Comparison of ENCODE assay signal across 8 cellular contexts in genomic region chr18:2985628-2986027, GRCh38. TPM values are rescaled to one million over a fixed set of nuclear protein-coding genes. Genes with fewer than 3 reads are reported as not detected.
DNase-seq lines count a peak whose midpoint lies in the region; ATAC-seq and TF ChIP-seq lines count a peak whose summit lies in the region.

No MANE protein-coding gene starts in this region.

- H3K27me3 ChIP-seq in adrenal gland = no peaks in the 10 kb centered on the region

- DNase-seq in DMS 273 (lab: John Stamatoyannopoulos, UW; ENCODE audit: unreplicated experiment) (peak; percentile 24), DMS 273 treated with DMSO at 0.1 percent for 48 hours (lab: John Stamatoyannopoulos, UW) (no peak), adrenal gland (no peak), mesothelial cell of epicardium (ENCODE audit: low spot score in 2 of 2, unreplicated experiment in 2 of 2) (no peak), NCI-H446 (lab: John Stamatoyannopoulos, UW) (no peak), AG20443 (ENCODE audit: low spot score) (no peak), lower leg skin (ENCODE audit: low spot score in 2 of 2) (no peak)

- no peak overlapping the region for H3K4me3 ChIP-seq in adrenal gland
- H3K4me3 ChIP-seq in lower leg skin (ENCODE audit: low read depth, poor library complexity, severe bottlenecking) = no peak overlapping the region

- TF ChIP-seq CTCF in adrenal gland (IDR thresholded peaks at IDR 0.05) = peak in 5 of 6 experiments; percentile 9 to 55 (median 42)
- peak; percentile 50 for TF ChIP-seq CTCF in mesothelial cell of epicardium (IDR thresholded peaks at IDR 0.05; ENCODE audit: unreplicated experiment)
- no peak for TF ChIP-seq CTCF in lower leg skin (IDR thresholded peaks at IDR 0.05)

- no peaks in the 10 kb centered on the region for H3K36me3 ChIP-seq in adrenal gland (replicated peaks in 1 of 2)

- H3K27me3 Mint-ChIP-seq in mesothelial cell of epicardium (ENCODE audit: low read depth) = no peaks in the 10 kb centered on the region

- H3K27ac Mint-ChIP-seq in mesothelial cell of epicardium = no peak overlapping the region

- peaks cover 18% of the 10 kb centered on the region for H3K4me1 Mint-ChIP-seq in mesothelial cell of epicardium

- peaks cover 12% of the 10 kb centered on the region for H3K9me3 Mint-ChIP-seq in mesothelial cell of epicardium

- ATAC-seq in HG03378 (IDR thresholded peaks at IDR 0.05; ENCODE audit: unreplicated experiment) = peak; percentile 32

- WGBS in adrenal gland, 4 donors = 81 to 90% (median 86%) methylated on average over 2 of the region's 2 CpGs
- 89 to 91% methylated on average over 2 of the region's 2 CpGs for WGBS in lower leg skin, 2 donors

- no peak overlapping the region for H3K27ac ChIP-seq in adrenal gland

- no peaks in the 10 kb centered on the region for H3K9me3 ChIP-seq in adrenal gland (replicated peaks in 1 of 3)

- TF ChIP-seq POLR2A in adrenal gland (IDR thresholded peaks at IDR 0.05) = no peak
- no peak for TF ChIP-seq POLR2A in lower leg skin (IDR thresholded peaks at IDR 0.05)

- intact Hi-C loops in adrenal gland (cut with DNase I) = no loop called here
- intact Hi-C loops in lower leg skin (cut with DNase I; ENCODE audit: low total_unique reads) = no loop called here

- peaks cover 16% of the 10 kb centered on the region for H3K36me3 Mint-ChIP-seq in mesothelial cell of epicardium

- no peak overlapping the region for H3K4me3 Mint-ChIP-seq in mesothelial cell of epicardium

- peaks cover 13 to 33% of the 10 kb centered on the region in 2 donors for H3K4me1 ChIP-seq in adrenal gland (replicated peaks in 1 of 2)

RNA-seq across cellular contexts. Expression of gene LPIN2, which starts 27.3 kb away (rescaled TPM):
- total RNA-seq in adrenal gland = 10 to 100 TPM; 22.9 to 48.6 (median 31.1) TPM
- 10 to 100 TPM in 1 of 3 donors, 1 to 10 TPM in 2; 5.2 to 19.6 (median 6.6) TPM for polyA plus RNA-seq in adrenal gland
- 39.3 to 44.9 TPM (median 42.2 TPM) in 3 replicates for total RNA-seq in mesothelial cell of epicardium
- total RNA-seq in lower leg skin = 1 to 10 TPM; 4.2 to 8.6 (median 6.7) TPM

Comparison
In these comparisons a context has a peak if more than half of its experiments do, and no peak if none do; other contexts are left out.
1. CTCF ChIP-seq: peak in adrenal gland (5 of 6) and mesothelial cell of epicardium (single experiment); none in lower leg skin (0 of 3).